15 cellular contexts compared by ENCODE assay signal in genomic region chr18:58861353-58861752, GRCh38. TPM values are rescaled to one million over a fixed set of nuclear protein-coding genes. Genes with fewer than 3 reads are reported as not detected.
DNase-seq lines count a peak whose midpoint lies in the region; ATAC-seq and TF ChIP-seq lines count a peak whose summit lies in the region.
"Had no signal": no experiment of that assay in that cellular context is flagged by ENCODE, and none has a peak within 500 bp of the region (broad histone marks: within the 10 kb centered on the region; RNA-seq: fewer than 3 reads in every experiment).

No MANE protein-coding gene starts in this region.

- peak overlapping the region; percentile 91 for H3K9ac ChIP-seq in neural cell (ENCODE audit: low read length)

- H3K9me3 Mint-ChIP-seq in central memory CD8-positive, alpha-beta T cell, result no peaks in the 10 kb centered on the region
- H3K9me3 Mint-ChIP-seq: activated CD4-positive, alpha-beta memory T cell treated with anti-CD3 and anti-CD28 coated beads, Interleukin-2, amount 10 ng/mL, durations not matched to agents 7 days and 5 days; activated naive CD4-positive, alpha-beta T cell treated with anti-CD3 and anti-CD28 coated beads for 36 hours; dendritic cell treated with granulocyte-macrophage colony-stimulating factor and Interleukin-4, amounts not matched to agents 40 ng/mL and 50 ng/mL, for 4 days; stimulated activated naive CD8-positive, alpha-beta T cell treated with anti-CD3 and anti-CD28 coated beads, Interleukin-15, Interleukin-2, amounts not matched to agents 100 ng/mL and 50 ng/mL, for 24 hours had no signal

- peak overlapping the region; percentile 22 for H2AFZ ChIP-seq in neural cell (ENCODE audit: low read depth, low read length)

- H3K36me3 Mint-ChIP-seq in central memory CD8-positive, alpha-beta T cell (ENCODE audit: insufficient read depth), result peaks cover 13% of the 10 kb centered on the region

- peaks cover 34% of the 10 kb centered on the region for H3K4me1 Mint-ChIP-seq in central memory CD8-positive, alpha-beta T cell

- no peak for TF ChIP-seq EP300 in neural cell (conservative IDR thresholded peaks at IDR 0.05; ENCODE audit: poor library complexity, severe bottlenecking)

- H3K27ac Mint-ChIP-seq in central memory CD8-positive, alpha-beta T cell (ENCODE audit: low read depth), result peak overlapping the region; percentile 62
- H3K27ac Mint-ChIP-seq: activated CD4-positive, alpha-beta memory T cell treated with anti-CD3 and anti-CD28 coated beads, Interleukin-2, amount 10 ng/mL, durations not matched to agents 7 days and 5 days; activated naive CD4-positive, alpha-beta T cell treated with anti-CD3 and anti-CD28 coated beads for 36 hours; dendritic cell treated with granulocyte-macrophage colony-stimulating factor and Interleukin-4, amounts not matched to agents 40 ng/mL and 50 ng/mL, for 4 days; stimulated activated naive CD8-positive, alpha-beta T cell treated with anti-CD3 and anti-CD28 coated beads, Interleukin-15, Interleukin-2, amounts not matched to agents 100 ng/mL and 50 ng/mL, for 24 hours had no signal

- H3K4me2 ChIP-seq in neural cell (ENCODE audit: low read length), result peak overlapping the region; percentile 26

- H3K9me3 ChIP-seq in right atrium auricular region (no peaks in the 10 kb centered on the region), right cardiac atrium (ENCODE audit: control insufficient read depth, low read length) (no peaks in the 10 kb centered on the region), neural cell (ENCODE audit: low read length) (no peaks in the 10 kb centered on the region), vagina (no peaks in the 10 kb centered on the region)
- H3K9me3 ChIP-seq: BE2C had no signal

- TF ChIP-seq CTCF in right atrium auricular region (IDR thresholded peaks at IDR 0.05) (no peak), neural cell (IDR thresholded peaks at IDR 0.05; ENCODE audit: poor library complexity, severe bottlenecking) (no peak), vagina (IDR thresholded peaks at IDR 0.05) (no peak), lower leg skin (IDR thresholded peaks at IDR 0.05) (no peak)

- ATAC-seq in right cardiac atrium (no peak), HG03565 (IDR thresholded peaks at IDR 0.05; ENCODE audit: unreplicated experiment) (no peak)
- ATAC-seq in central memory CD8-positive, alpha-beta T cell (replicated peaks; ENCODE audit: extremely low read depth, poor library complexity, severe bottlenecking), result no peak

- H3K27me3 ChIP-seq in right atrium auricular region, result no peaks in the 10 kb centered on the region
- H3K27me3 ChIP-seq in right cardiac atrium (ENCODE audit: control insufficient read depth, insufficient read depth), result no peaks in the 10 kb centered on the region
- H3K27me3 ChIP-seq in neural cell (ENCODE audit: insufficient read depth, low read depth, low read length), result no peaks in the 10 kb centered on the region
- no peaks in the 10 kb centered on the region for H3K27me3 ChIP-seq in vagina
- H3K27me3 ChIP-seq: BE2C had no signal

- TF ChIP-seq RAD21 in neural cell (conservative IDR thresholded peaks at IDR 0.05), result no peak

- H3K36me3 ChIP-seq in right atrium auricular region (no peaks in the 10 kb centered on the region), neural cell (ENCODE audit: insufficient read depth, low read length) (no peaks in the 10 kb centered on the region), vagina (no peaks in the 10 kb centered on the region)

- H3K4me3 ChIP-seq in right atrium auricular region (no peak overlapping the region), right cardiac atrium (ENCODE audit: low read length) (no peak overlapping the region), neural cell (ENCODE audit: low read length) (peak overlapping the region; percentile 64), vagina (no peak overlapping the region), lower leg skin (ENCODE audit: low read depth, poor library complexity, severe bottlenecking) (no peak overlapping the region)

- H3K4me3 Mint-ChIP-seq in central memory CD8-positive, alpha-beta T cell, result no peak overlapping the region
- H3K4me3 Mint-ChIP-seq: activated CD4-positive, alpha-beta memory T cell treated with anti-CD3 and anti-CD28 coated beads, Interleukin-2, amount 10 ng/mL, durations not matched to agents 7 days and 5 days; activated naive CD4-positive, alpha-beta T cell treated with anti-CD3 and anti-CD28 coated beads for 36 hours; dendritic cell treated with granulocyte-macrophage colony-stimulating factor and Interleukin-4, amounts not matched to agents 40 ng/mL and 50 ng/mL, for 4 days; stimulated activated naive CD8-positive, alpha-beta T cell treated with anti-CD3 and anti-CD28 coated beads, Interleukin-15, Interleukin-2, amounts not matched to agents 100 ng/mL and 50 ng/mL, for 24 hours had no signal

- H3K27ac ChIP-seq in right atrium auricular region (peak overlapping the region; percentile 18 to 45), right cardiac atrium (ENCODE audit: low read length) (no peak overlapping the region), neural cell (ENCODE audit: low read length) (peak overlapping the region; percentile 98), vagina (peak overlapping the region; percentile 100)

- H4K20me1 ChIP-seq in neural cell (ENCODE audit: insufficient read depth), result no peaks in the 10 kb centered on the region

- H3K79me2 ChIP-seq in neural cell (replicated peaks; ENCODE audit: insufficient read depth, low read length), result peaks cover 52% of the 10 kb centered on the region

- no peaks in the 10 kb centered on the region for H3K9me2 ChIP-seq in neural cell (ENCODE audit: insufficient read depth, low read length)

- intact Hi-C loops in right cardiac atrium (cut with DNase I) (loop anchor here in 2 of 4 donors (10.0 kb wide), 3 partner anchors 77 to 193 kb away; no protein-coding TSS in a partner anchor), vagina (cut with DNase I) (no loop called here), lower leg skin (cut with DNase I; ENCODE audit: low total_unique reads) (no loop called here)

- 51% methylated on average over 3 of the region's 3 CpGs for WGBS in right cardiac atrium
- 61 to 67% methylated on average over 3 of the region's 3 CpGs for WGBS in lower leg skin, 2 donors

- TF ChIP-seq POLR2A in vagina (IDR thresholded peaks at IDR 0.05), result no peak
- TF ChIP-seq POLR2A in lower leg skin (IDR thresholded peaks at IDR 0.05), result no peak

- peaks cover 6% of the 10 kb centered on the region for H3F3A ChIP-seq in neural cell (ENCODE audit: insufficient read depth, low read length, poor library complexity, severe bottlenecking)

- DNase-seq in right atrium auricular region (ENCODE audit: low spot score) (no peak), right cardiac atrium (no peak), vagina (ENCODE audit: extremely low spot score in 2 of 2) (no peak), kidney glomerular epithelial cell (lab: John Stamatoyannopoulos, UW) (no peak), lower leg skin (ENCODE audit: low spot score in 2 of 2) (no peak)
- DNase-seq in central memory CD8-positive, alpha-beta T cell (ENCODE audit: low spot score in 2 of 2), result no peak
- DNase-seq: activated CD4-positive, alpha-beta memory T cell treated with anti-CD3 and anti-CD28 coated beads, Interleukin-2, amount 10 ng/mL, durations not matched to agents 7 days and 5 days; activated naive CD4-positive, alpha-beta T cell treated with anti-CD3 and anti-CD28 coated beads for 36 hours; BE2C; HCEC 1CT; T-helper 1 cell had no signal

- H3K27me3 Mint-ChIP-seq in central memory CD8-positive, alpha-beta T cell, result peaks cover 11% of the 10 kb centered on the region

- H3K4me1 ChIP-seq in right atrium auricular region (peaks cover 0 to 68% of the 10 kb centered on the region in 2 donors), right cardiac atrium (ENCODE audit: control insufficient read depth, insufficient read depth, low read length) (peaks cover 17% of the 10 kb centered on the region), vagina (peaks cover 75% of the 10 kb centered on the region)
- H3K4me1 ChIP-seq: BE2C had no signal

TF ChIP-seq in neural cell, 6 proteins besides CTCF, POLR2A, EP300 and RAD21:
- TF ChIP-seq TAF1 (IDR thresholded peaks at IDR 0.05; ENCODE audit: low read depth), result no peak
- TF ChIP-seq, protein P1, sequence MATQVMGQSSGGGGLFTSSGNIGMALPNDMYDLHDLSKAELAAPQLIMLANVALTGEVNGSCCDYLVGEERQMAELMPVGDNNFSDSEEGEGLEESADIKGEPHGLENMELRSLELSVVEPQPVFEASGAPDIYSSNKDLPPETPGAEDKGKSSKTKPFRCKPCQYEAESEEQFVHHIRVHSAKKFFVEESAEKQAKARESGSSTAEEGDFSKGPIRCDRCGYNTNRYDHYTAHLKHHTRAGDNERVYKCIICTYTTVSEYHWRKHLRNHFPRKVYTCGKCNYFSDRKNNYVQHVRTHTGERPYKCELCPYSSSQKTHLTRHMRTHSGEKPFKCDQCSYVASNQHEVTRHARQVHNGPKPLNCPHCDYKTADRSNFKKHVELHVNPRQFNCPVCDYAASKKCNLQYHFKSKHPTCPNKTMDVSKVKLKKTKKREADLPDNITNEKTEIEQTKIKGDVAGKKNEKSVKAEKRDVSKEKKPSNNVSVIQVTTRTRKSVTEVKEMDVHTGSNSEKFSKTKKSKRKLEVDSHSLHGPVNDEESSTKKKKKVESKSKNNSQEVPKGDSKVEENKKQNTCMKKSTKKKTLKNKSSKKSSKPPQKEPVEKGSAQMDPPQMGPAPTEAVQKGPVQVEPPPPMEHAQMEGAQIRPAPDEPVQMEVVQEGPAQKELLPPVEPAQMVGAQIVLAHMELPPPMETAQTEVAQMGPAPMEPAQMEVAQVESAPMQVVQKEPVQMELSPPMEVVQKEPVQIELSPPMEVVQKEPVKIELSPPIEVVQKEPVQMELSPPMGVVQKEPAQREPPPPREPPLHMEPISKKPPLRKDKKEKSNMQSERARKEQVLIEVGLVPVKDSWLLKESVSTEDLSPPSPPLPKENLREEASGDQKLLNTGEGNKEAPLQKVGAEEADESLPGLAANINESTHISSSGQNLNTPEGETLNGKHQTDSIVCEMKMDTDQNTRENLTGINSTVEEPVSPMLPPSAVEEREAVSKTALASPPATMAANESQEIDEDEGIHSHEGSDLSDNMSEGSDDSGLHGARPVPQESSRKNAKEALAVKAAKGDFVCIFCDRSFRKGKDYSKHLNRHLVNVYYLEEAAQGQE (IDR thresholded peaks at IDR 0.05; ENCODE audit: borderline replicate concordance), result peak; percentile 7

RNA-seq across cellular contexts. Expression of gene ZNF532, which starts 3.3 kb away (rescaled TPM):
- total RNA-seq in right atrium auricular region (10 to 100 TPM; 53.1 to 59.5 TPM), right cardiac atrium (10 to 100 TPM; 70.5 to 87.9 (median 75.9) TPM), vagina (77.1 TPM), lower leg skin (10 to 100 TPM; 11.1 to 40.1 (median 29.8) TPM)
- polyA plus RNA-seq in right cardiac atrium (21.1 TPM), neural cell (119 and 132 TPM in 2 replicates)
- polyA minus RNA-seq in neural cell, result 405 and 429 TPM in 2 replicates
